8 cellular contexts compared by ENCODE assay signal in the genomic region with DNA sequence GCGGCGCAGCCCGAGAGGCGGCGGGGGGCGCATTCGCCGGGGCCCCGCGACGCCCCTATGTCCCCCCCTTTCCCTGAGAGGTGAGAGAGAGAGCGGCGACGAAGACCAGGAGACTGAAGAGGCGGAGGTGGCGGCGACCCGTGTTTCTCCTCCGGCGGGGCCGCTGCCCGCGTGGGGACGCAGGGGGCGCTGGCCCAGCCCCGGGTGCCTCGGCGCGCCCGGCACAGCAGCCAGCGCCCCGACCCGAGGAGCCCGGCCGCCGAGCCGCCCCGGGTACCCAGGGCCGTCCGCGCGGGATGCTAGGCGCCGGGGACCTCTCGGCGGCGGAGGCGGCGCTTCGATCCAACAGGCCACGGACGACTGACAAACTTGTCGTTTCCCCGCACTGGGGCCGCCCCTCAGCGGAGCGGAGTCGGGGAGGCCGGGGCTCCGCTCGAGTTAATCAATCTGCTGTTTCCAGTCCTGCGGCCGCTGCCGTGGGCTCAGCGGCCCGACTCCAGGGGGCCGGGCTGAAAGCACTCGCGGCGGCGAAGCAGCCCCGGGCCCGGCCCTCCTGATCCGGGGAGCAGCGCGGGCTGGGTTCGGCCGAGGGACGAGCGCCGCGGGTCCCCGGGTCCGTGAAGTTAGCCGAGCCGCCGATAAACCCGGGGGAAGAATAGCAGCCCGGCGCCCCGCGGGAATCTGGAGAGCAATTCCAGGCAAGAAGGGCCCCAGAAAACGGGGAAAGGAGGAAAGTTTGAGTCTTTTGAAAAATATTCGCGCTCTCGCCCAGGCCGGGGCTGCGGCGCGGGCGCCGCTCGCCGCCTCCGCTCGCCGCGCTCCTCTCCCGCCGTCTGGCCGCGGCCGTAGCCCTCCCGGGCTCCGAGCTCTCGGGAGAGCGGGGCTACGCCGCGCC. TPM values are rescaled to one million over a fixed set of nuclear protein-coding genes. Genes with fewer than 3 reads are reported as not detected.
DNase-seq lines count a peak whose midpoint lies in the region; ATAC-seq and TF ChIP-seq lines count a peak whose summit lies in the region.

No MANE protein-coding gene starts in this region.

- peaks cover 19% of the 10 kb centered on the region for H3K23me2 ChIP-seq in H9 (ENCODE audit: insufficient read length, low read depth, low read length, poor library complexity, severe bottlenecking)

- ATAC-seq in lung (ENCODE audit: insufficient read depth, low FRiP score), result no peak

- H2BK12ac ChIP-seq in H9 (ENCODE audit: insufficient read length, low read depth, low read length), result no peak overlapping the region

- H4K91ac ChIP-seq in H9 (ENCODE audit: insufficient read length, low read depth, low read length), result no peak overlapping the region

- H3K36me3 ChIP-seq in lung (ENCODE audit: control insufficient read depth in 2 of 2, insufficient read depth in 2 of 2, low read length in 2 of 2), result no peaks in the 10 kb centered on the region

- H3K27me3 ChIP-seq in H9 (ENCODE audit: insufficient read depth, low read length), result peaks cover 75% of the 10 kb centered on the region
- H3K27me3 ChIP-seq in lung (ENCODE audit: control insufficient read depth, insufficient read depth), result no peaks in the 10 kb centered on the region

- H2BK5ac ChIP-seq in H9 (ENCODE audit: insufficient read length, low read length), result no peak overlapping the region

- H4K20me1 ChIP-seq in H9 (ENCODE audit: control insufficient read depth, insufficient read depth, insufficient read length), result no peaks in the 10 kb centered on the region

- peaks cover 0 to 2% (median 0%) of the 10 kb centered on the region in 3 experiments; a peak in 2 of 7 replicates for H3K36me3 Mint-ChIP-seq in H9 (ENCODE audit: insufficient read depth in 1 of 3, low read depth in 3 of 3)
- no peaks in the 10 kb centered on the region for H3K36me3 Mint-ChIP-seq in stimulated activated naive CD8-positive, alpha-beta T cell treated with anti-CD3 and anti-CD28 coated beads, Interleukin-15, Interleukin-2, amounts not matched to agents 100 ng/mL and 50 ng/mL, for 24 hours (ENCODE audit: low read depth)

- no peak overlapping the region for H3K27ac Mint-ChIP-seq in H9
- H3K27ac Mint-ChIP-seq in stimulated activated naive CD8-positive, alpha-beta T cell treated with anti-CD3 and anti-CD28 coated beads, Interleukin-15, Interleukin-2, amounts not matched to agents 100 ng/mL and 50 ng/mL, for 24 hours, result no peak overlapping the region

- peak overlapping the region; percentile 44 to 76 for H3K4me3 Mint-ChIP-seq in H9
- H3K4me3 Mint-ChIP-seq in stimulated activated naive CD8-positive, alpha-beta T cell treated with anti-CD3 and anti-CD28 coated beads, Interleukin-15, Interleukin-2, amounts not matched to agents 100 ng/mL and 50 ng/mL, for 24 hours, result peak overlapping the region; percentile 80

- H2BK20ac ChIP-seq in H9 (ENCODE audit: low read depth, low read length, poor library complexity, severe bottlenecking), result no peak overlapping the region

- DNase-seq in AG20443 (ENCODE audit: low spot score) (peak; percentile 56), H9 (no peak), T-helper 9 cell (peak; percentile 29), lung (ENCODE audit: low spot score) (no peak), GM19240 (ENCODE audit: insufficient read length, low spot score) (no peak), medulla oblongata (ENCODE audit: extremely low spot score) (no peak)
- peak; percentile 27 for DNase-seq in central memory CD4-positive, alpha-beta T cell

- no peak overlapping the region for H3T11ph ChIP-seq in H9 (ENCODE audit: low read length)

- H2BK15ac ChIP-seq in H9 (ENCODE audit: low read depth, low read length), result no peak overlapping the region

- no peaks in the 10 kb centered on the region for H3K79me2 ChIP-seq in H9 (ENCODE audit: insufficient read depth, low read length)

- peak overlapping the region; percentile 50 for H3K4me3 ChIP-seq in lung

- no peak overlapping the region for H3K14ac ChIP-seq in H9 (ENCODE audit: insufficient read depth, low read length)

- H3K56ac ChIP-seq in H9 (ENCODE audit: insufficient read length, low read depth, low read length), result no peak overlapping the region

- no peaks in the 10 kb centered on the region; a peak in 2 of 5 replicates for H3K9me3 Mint-ChIP-seq in H9
- no peaks in the 10 kb centered on the region for H3K9me3 Mint-ChIP-seq in stimulated activated naive CD8-positive, alpha-beta T cell treated with anti-CD3 and anti-CD28 coated beads, Interleukin-15, Interleukin-2, amounts not matched to agents 100 ng/mL and 50 ng/mL, for 24 hours

- no peaks in the 10 kb centered on the region for H3K79me1 ChIP-seq in H9 (ENCODE audit: insufficient read depth, low read depth, low read length, poor library complexity, severe bottlenecking)

- no peak overlapping the region for H2AK5ac ChIP-seq in H9 (ENCODE audit: insufficient read length, low read length)

- no peak overlapping the region for H3K18ac ChIP-seq in H9 (ENCODE audit: insufficient read length, low read depth, low read length)

- no peaks in the 10 kb centered on the region for H3K4me1 ChIP-seq in H9 (ENCODE audit: insufficient read depth, low read length)
- H3K4me1 ChIP-seq in lung (ENCODE audit: control insufficient read depth in 2 of 2, insufficient read depth in 2 of 2, low read length in 2 of 2), result peaks cover 0 to 12% of the 10 kb centered on the region in 2 donors

- H2BK120ac ChIP-seq in H9 (ENCODE audit: low read depth, low read length, poor library complexity, severe bottlenecking), result no peak overlapping the region

- TF ChIP-seq CTCF in H9 (conservative IDR thresholded peaks at IDR 0.05) (no peak; the same call in 2 of the 3 replicates), lung (IDR thresholded peaks at IDR 0.05; ENCODE audit: control extremely low read depth, extremely low read depth) (no peak)

- no peaks in the 10 kb centered on the region for H3K9me3 ChIP-seq in H9 (ENCODE audit: control insufficient read depth, low read depth, low read length)
- no peaks in the 10 kb centered on the region for H3K9me3 ChIP-seq in lung (ENCODE audit: control insufficient read depth in 2 of 2, insufficient read depth in 1 of 2, low read length in 1 of 2)

- no peak overlapping the region for H4K8ac ChIP-seq in H9 (replicated peaks; ENCODE audit: insufficient read length, low read depth, low read length)

- WGBS in H9 (ENCODE audit: extremely low coverage, insufficient read length, low lambda C conversion rate), result no CpG with 5 or more reads among the region's 120 CpGs
- WGBS in lung, 2 donors, result 1% methylated on average over 100 to 120 of the region's 120 CpGs

- H3K4me1 Mint-ChIP-seq in H9, result peaks cover 16 to 33% of the 10 kb centered on the region in 2 experiments
- peaks cover 12% of the 10 kb centered on the region for H3K4me1 Mint-ChIP-seq in stimulated activated naive CD8-positive, alpha-beta T cell treated with anti-CD3 and anti-CD28 coated beads, Interleukin-15, Interleukin-2, amounts not matched to agents 100 ng/mL and 50 ng/mL, for 24 hours (ENCODE audit: low read depth)

- H3K4ac ChIP-seq in H9 (ENCODE audit: low read depth, low read length), result no peak overlapping the region

- no peak overlapping the region for H3K23ac ChIP-seq in H9 (ENCODE audit: insufficient read length, low read depth, low read length)

- H4K5ac ChIP-seq in H9 (ENCODE audit: insufficient read length, low read depth, low read length), result no peak overlapping the region

- peak overlapping the region; percentile 84 for H3K4me2 ChIP-seq in H9 (ENCODE audit: insufficient read depth, insufficient read length, low read length)

- no peak overlapping the region for H2AFZ ChIP-seq in H9 (ENCODE audit: low read length)

- H3K27ac ChIP-seq in H9 (ENCODE audit: insufficient read length, low read depth, low read length) (no peak overlapping the region), lung (ENCODE audit: low read depth in 1 of 2, low read length in 1 of 2) (no peak overlapping the region)

- peaks cover 96% of the 10 kb centered on the region for H3K27me3 Mint-ChIP-seq in H9 (ENCODE audit: low read depth)
- H3K27me3 Mint-ChIP-seq in stimulated activated naive CD8-positive, alpha-beta T cell treated with anti-CD3 and anti-CD28 coated beads, Interleukin-15, Interleukin-2, amounts not matched to agents 100 ng/mL and 50 ng/mL, for 24 hours, result peaks cover 54% of the 10 kb centered on the region

- H3K9ac ChIP-seq in H9 (ENCODE audit: extremely low read depth, insufficient read length, low read length), result no peak overlapping the region

RNA-seq across cellular contexts. Expression of a gene that starts 0.6 kb away (rescaled TPM):
- total RNA-seq in H9 (2021) (0.15 and 0.28 TPM in 2 replicates), lung (1 to 10 TPM; 1.0 to 4.6 TPM)
- 1 to 10 TPM in 1 of 2 donors, under 1 TPM in 1; 0.90 to 2.1 TPM for polyA plus RNA-seq in lung

Comparison
In these comparisons a context has a peak if more than half of its experiments do, and no peak if none do; other contexts are left out.
1. DNase-seq: peak in AG20443 (single experiment), T-helper 9 cell (single experiment) and central memory CD4-positive, alpha-beta T cell (single experiment); none in H9 (single experiment), lung (single experiment), GM19240 (single experiment) and medulla oblongata (single experiment).